8 cellular contexts compared by ENCODE assay signal in the genomic region with DNA sequence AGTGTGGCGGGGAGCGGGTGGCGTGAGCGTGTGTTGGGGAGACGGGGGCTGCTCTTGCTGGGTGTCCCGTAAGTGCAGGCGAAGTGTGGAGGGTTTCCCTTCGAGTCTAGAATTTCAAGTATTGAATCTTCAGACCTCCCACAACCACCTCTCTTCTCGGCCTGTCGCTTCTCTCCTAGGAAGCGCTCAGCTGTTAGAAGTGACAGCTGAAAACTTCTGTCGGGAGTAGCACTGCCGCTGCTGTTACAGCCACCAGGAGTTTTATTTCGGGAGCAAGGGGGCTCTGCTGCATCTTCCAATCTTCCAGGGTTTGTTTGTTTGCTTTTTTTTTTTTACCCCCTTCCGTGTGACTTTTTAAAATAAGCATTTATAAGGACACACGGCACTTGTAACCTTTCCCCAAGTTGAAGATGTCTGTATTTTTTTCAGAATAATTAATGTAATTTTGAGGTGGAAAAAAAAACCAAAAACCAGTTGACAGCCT. TPM values are rescaled to one million over a fixed set of nuclear protein-coding genes. Genes with fewer than 3 reads are reported as not detected.
A peak's percentile ranks its signal among the peaks of the same experiment; 100 is the strongest.
DNase-seq lines count a peak whose midpoint lies in the region; ATAC-seq and TF ChIP-seq lines count a peak whose summit lies in the region.

No MANE protein-coding gene starts in this region.

- no peaks in the 10 kb centered on the region for H3K27me3 ChIP-seq in KMS-11 (ENCODE audit: insufficient read depth, low read depth)

- no peaks in the 10 kb centered on the region for H3K36me3 ChIP-seq in KMS-11 (ENCODE audit: insufficient read depth)

- intact Hi-C loops in activated T-helper 2 cell treated with anti-CD3 and anti-CD28 coated beads, Interferon-gamma antibody, Interleukin-2, Interleukin-4, amounts not matched to agents 10 μg/mL and 5 μg/mL and 100 μg/mL, durations not matched to agents 14 hours and 24 hours and 36 hours (cut with micrococcal nuclease) = loop anchor here (2.0 to 5.0 kb wide), 5 partner anchors 66 to 634 kb away; a partner anchor contains a TSS
- intact Hi-C loops in left ventricle myocardium superior (cut with micrococcal nuclease) = no loop called here

- H3K4me2 ChIP-seq in KMS-11 = peak overlapping the region; percentile 97

- H3K27me3 Mint-ChIP-seq in stimulated activated naive CD8-positive, alpha-beta T cell treated with anti-CD3 and anti-CD28 coated beads, Interleukin-15, Interleukin-2, amounts not matched to agents 100 ng/mL and 50 ng/mL, for 24 hours = no peaks in the 10 kb centered on the region
- no peaks in the 10 kb centered on the region for H3K27me3 Mint-ChIP-seq in activated T-helper 2 cell treated with anti-CD3 and anti-CD28 coated beads, Interferon-gamma antibody, Interleukin-2, Interleukin-4, amounts not matched to agents 10 μg/mL and 5 μg/mL and 100 μg/mL, durations not matched to agents 14 hours and 24 hours and 36 hours (ENCODE audit: low read depth)

- no peak for ATAC-seq in stimulated activated naive CD8-positive, alpha-beta T cell treated with anti-CD3 and anti-CD28 coated beads, Interleukin-15, Interleukin-2, amounts not matched to agents 100 U/mL and 50 U/mL, for 24 hours
- peak; percentile 5 for ATAC-seq in left ventricle myocardium superior
- no peak for ATAC-seq in GM19328 (IDR thresholded peaks at IDR 0.05; ENCODE audit: unreplicated experiment)

- H3K4me1 Mint-ChIP-seq in stimulated activated naive CD8-positive, alpha-beta T cell treated with anti-CD3 and anti-CD28 coated beads, Interleukin-15, Interleukin-2, amounts not matched to agents 100 ng/mL and 50 ng/mL, for 24 hours (ENCODE audit: low read depth) = peaks cover 62% of the 10 kb centered on the region
- peaks cover 25% of the 10 kb centered on the region for H3K4me1 Mint-ChIP-seq in activated T-helper 2 cell treated with anti-CD3 and anti-CD28 coated beads, Interferon-gamma antibody, Interleukin-2, Interleukin-4, amounts not matched to agents 10 μg/mL and 5 μg/mL and 100 μg/mL, durations not matched to agents 14 hours and 24 hours and 36 hours (ENCODE audit: low read depth)

- H3K27ac Mint-ChIP-seq in stimulated activated naive CD8-positive, alpha-beta T cell treated with anti-CD3 and anti-CD28 coated beads, Interleukin-15, Interleukin-2, amounts not matched to agents 100 ng/mL and 50 ng/mL, for 24 hours = peak overlapping the region; percentile 99
- peak overlapping the region; percentile 97 for H3K27ac Mint-ChIP-seq in activated T-helper 2 cell treated with anti-CD3 and anti-CD28 coated beads, Interferon-gamma antibody, Interleukin-2, Interleukin-4, amounts not matched to agents 10 μg/mL and 5 μg/mL and 100 μg/mL, durations not matched to agents 14 hours and 24 hours and 36 hours

- H3K9ac ChIP-seq in KMS-11 = peak overlapping the region; percentile 89

- no peak overlapping the region for H3K4me3 ChIP-seq in KMS-11 (IDR thresholded peaks at IDR 0.05; ENCODE audit: insufficient read depth, low read depth, low read length)

- TF ChIP-seq CTCF in KMS-11 (conservative IDR thresholded peaks at IDR 0.05; ENCODE audit: low read depth, low read length) = no peak

- peaks cover 17% of the 10 kb centered on the region; the same call in 1 of the 2 replicates for H4K20me1 ChIP-seq in KMS-11 (ENCODE audit: insufficient read depth)

- H3K4me3 Mint-ChIP-seq in stimulated activated naive CD8-positive, alpha-beta T cell treated with anti-CD3 and anti-CD28 coated beads, Interleukin-15, Interleukin-2, amounts not matched to agents 100 ng/mL and 50 ng/mL, for 24 hours = peak overlapping the region; percentile 96
- H3K4me3 Mint-ChIP-seq in activated T-helper 2 cell treated with anti-CD3 and anti-CD28 coated beads, Interferon-gamma antibody, Interleukin-2, Interleukin-4, amounts not matched to agents 10 μg/mL and 5 μg/mL and 100 μg/mL, durations not matched to agents 14 hours and 24 hours and 36 hours (ENCODE audit: low read depth) = peak overlapping the region; percentile 97

- H2AFZ ChIP-seq in KMS-11 (ENCODE audit: low read depth) = peak overlapping the region; percentile 60

- H3K9me3 Mint-ChIP-seq in stimulated activated naive CD8-positive, alpha-beta T cell treated with anti-CD3 and anti-CD28 coated beads, Interleukin-15, Interleukin-2, amounts not matched to agents 100 ng/mL and 50 ng/mL, for 24 hours = no peaks in the 10 kb centered on the region
- H3K9me3 Mint-ChIP-seq in activated T-helper 2 cell treated with anti-CD3 and anti-CD28 coated beads, Interferon-gamma antibody, Interleukin-2, Interleukin-4, amounts not matched to agents 10 μg/mL and 5 μg/mL and 100 μg/mL, durations not matched to agents 14 hours and 24 hours and 36 hours = no peaks in the 10 kb centered on the region

- DNase-seq in stimulated activated naive CD8-positive, alpha-beta T cell treated with anti-CD3 and anti-CD28 coated beads, Interleukin-15, Interleukin-2, amounts not matched to agents 100 U/mL and 50 U/mL, for 24 hours = no peak
- no peak for DNase-seq in activated T-helper 2 cell treated with anti-CD3 and anti-CD28 coated beads, Interferon-gamma antibody, Interleukin-2, Interleukin-4, amounts not matched to agents 10 μg/mL and 5 μg/mL and 100 μg/mL, durations not matched to agents 14 hours and 24 hours and 36 hours (ENCODE audit: low spot score)
- DNase-seq in left ventricle myocardium superior = no peak
- DNase-seq in renal cortical epithelial cell (ENCODE audit: low read depth) = peak; percentile 16
- no peak for DNase-seq in SKM-1 (lab: John Stamatoyannopoulos, UW; ENCODE audit: unreplicated experiment)

- peaks cover 6% of the 10 kb centered on the region for H3K36me3 Mint-ChIP-seq in stimulated activated naive CD8-positive, alpha-beta T cell treated with anti-CD3 and anti-CD28 coated beads, Interleukin-15, Interleukin-2, amounts not matched to agents 100 ng/mL and 50 ng/mL, for 24 hours (ENCODE audit: low read depth)
- peaks cover 33% of the 10 kb centered on the region for H3K36me3 Mint-ChIP-seq in activated T-helper 2 cell treated with anti-CD3 and anti-CD28 coated beads, Interferon-gamma antibody, Interleukin-2, Interleukin-4, amounts not matched to agents 10 μg/mL and 5 μg/mL and 100 μg/mL, durations not matched to agents 14 hours and 24 hours and 36 hours (ENCODE audit: low read depth)

- peaks cover 37% of the 10 kb centered on the region for H3K4me1 ChIP-seq in KMS-11 (ENCODE audit: low read depth, poor library complexity, severe bottlenecking)

- H3K27ac ChIP-seq in KMS-11 = peak overlapping the region; percentile 71

- peaks cover 80% of the 10 kb centered on the region for H3K79me2 ChIP-seq in KMS-11 (ENCODE audit: insufficient read depth, low read depth)

RNA-seq across cellular contexts. Expression of a gene that starts 0.7 kb away (rescaled TPM):
- 65.9 and 70.1 TPM in 2 replicates for total RNA-seq in activated T-helper 2 cell treated with anti-CD3 and anti-CD28 coated beads, Interferon-gamma antibody, Interleukin-2, Interleukin-4, amounts not matched to agents 10 μg/mL and 5 μg/mL and 100 μg/mL, durations not matched to agents 14 hours and 24 hours and 36 hours
- total RNA-seq in left ventricle myocardium superior = 23.4 TPM
- 10.9 and 20.9 TPM in 2 replicates for total RNA-seq in renal cortical epithelial cell

RNA-seq across cellular contexts. Expression of a gene that starts 0.9 kb away (rescaled TPM):
- 8.2 and 9.3 TPM in 2 replicates for total RNA-seq in activated T-helper 2 cell treated with anti-CD3 and anti-CD28 coated beads, Interferon-gamma antibody, Interleukin-2, Interleukin-4, amounts not matched to agents 10 μg/mL and 5 μg/mL and 100 μg/mL, durations not matched to agents 14 hours and 24 hours and 36 hours
- total RNA-seq in left ventricle myocardium superior = 6.6 TPM
- total RNA-seq in renal cortical epithelial cell = 4.3 and 14.5 TPM in 2 replicates
